In the genomic region with DNA sequence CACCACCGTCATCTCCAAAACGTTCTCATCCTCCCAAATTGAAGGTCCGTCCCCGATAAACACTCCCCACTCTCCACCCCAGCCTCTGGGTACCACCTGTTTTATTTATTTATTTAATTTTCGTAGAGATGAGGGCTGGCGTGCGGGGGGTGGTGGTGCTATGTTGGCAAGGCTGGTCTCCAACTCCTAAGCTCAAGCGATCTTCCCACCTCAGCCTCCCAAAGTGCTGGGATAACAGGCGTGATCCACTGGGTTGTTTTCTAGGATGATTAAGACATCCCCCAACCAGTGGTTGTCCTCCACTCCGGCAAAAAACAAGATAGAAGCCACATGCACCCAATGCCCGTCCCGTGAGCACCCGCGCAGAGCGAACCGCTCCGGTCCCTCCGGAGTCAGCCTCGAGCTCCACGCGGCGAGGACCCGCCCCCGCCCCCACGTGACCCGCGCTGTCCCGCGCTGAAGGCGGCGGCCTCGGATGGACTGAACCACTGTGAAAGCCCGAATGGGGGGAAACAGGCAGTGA, we compare ENCODE assay signal across 1 cellular context.
TF ChIP-seq lines count a peak whose summit lies in the region.

No MANE protein-coding gene starts in this region.

TF ChIP-seq in K562, 482 proteins besides CTCF, POLR2A, EP300 and RAD21 (continued from another document and continues in another):
- TF ChIP-seq, protein P1, sequence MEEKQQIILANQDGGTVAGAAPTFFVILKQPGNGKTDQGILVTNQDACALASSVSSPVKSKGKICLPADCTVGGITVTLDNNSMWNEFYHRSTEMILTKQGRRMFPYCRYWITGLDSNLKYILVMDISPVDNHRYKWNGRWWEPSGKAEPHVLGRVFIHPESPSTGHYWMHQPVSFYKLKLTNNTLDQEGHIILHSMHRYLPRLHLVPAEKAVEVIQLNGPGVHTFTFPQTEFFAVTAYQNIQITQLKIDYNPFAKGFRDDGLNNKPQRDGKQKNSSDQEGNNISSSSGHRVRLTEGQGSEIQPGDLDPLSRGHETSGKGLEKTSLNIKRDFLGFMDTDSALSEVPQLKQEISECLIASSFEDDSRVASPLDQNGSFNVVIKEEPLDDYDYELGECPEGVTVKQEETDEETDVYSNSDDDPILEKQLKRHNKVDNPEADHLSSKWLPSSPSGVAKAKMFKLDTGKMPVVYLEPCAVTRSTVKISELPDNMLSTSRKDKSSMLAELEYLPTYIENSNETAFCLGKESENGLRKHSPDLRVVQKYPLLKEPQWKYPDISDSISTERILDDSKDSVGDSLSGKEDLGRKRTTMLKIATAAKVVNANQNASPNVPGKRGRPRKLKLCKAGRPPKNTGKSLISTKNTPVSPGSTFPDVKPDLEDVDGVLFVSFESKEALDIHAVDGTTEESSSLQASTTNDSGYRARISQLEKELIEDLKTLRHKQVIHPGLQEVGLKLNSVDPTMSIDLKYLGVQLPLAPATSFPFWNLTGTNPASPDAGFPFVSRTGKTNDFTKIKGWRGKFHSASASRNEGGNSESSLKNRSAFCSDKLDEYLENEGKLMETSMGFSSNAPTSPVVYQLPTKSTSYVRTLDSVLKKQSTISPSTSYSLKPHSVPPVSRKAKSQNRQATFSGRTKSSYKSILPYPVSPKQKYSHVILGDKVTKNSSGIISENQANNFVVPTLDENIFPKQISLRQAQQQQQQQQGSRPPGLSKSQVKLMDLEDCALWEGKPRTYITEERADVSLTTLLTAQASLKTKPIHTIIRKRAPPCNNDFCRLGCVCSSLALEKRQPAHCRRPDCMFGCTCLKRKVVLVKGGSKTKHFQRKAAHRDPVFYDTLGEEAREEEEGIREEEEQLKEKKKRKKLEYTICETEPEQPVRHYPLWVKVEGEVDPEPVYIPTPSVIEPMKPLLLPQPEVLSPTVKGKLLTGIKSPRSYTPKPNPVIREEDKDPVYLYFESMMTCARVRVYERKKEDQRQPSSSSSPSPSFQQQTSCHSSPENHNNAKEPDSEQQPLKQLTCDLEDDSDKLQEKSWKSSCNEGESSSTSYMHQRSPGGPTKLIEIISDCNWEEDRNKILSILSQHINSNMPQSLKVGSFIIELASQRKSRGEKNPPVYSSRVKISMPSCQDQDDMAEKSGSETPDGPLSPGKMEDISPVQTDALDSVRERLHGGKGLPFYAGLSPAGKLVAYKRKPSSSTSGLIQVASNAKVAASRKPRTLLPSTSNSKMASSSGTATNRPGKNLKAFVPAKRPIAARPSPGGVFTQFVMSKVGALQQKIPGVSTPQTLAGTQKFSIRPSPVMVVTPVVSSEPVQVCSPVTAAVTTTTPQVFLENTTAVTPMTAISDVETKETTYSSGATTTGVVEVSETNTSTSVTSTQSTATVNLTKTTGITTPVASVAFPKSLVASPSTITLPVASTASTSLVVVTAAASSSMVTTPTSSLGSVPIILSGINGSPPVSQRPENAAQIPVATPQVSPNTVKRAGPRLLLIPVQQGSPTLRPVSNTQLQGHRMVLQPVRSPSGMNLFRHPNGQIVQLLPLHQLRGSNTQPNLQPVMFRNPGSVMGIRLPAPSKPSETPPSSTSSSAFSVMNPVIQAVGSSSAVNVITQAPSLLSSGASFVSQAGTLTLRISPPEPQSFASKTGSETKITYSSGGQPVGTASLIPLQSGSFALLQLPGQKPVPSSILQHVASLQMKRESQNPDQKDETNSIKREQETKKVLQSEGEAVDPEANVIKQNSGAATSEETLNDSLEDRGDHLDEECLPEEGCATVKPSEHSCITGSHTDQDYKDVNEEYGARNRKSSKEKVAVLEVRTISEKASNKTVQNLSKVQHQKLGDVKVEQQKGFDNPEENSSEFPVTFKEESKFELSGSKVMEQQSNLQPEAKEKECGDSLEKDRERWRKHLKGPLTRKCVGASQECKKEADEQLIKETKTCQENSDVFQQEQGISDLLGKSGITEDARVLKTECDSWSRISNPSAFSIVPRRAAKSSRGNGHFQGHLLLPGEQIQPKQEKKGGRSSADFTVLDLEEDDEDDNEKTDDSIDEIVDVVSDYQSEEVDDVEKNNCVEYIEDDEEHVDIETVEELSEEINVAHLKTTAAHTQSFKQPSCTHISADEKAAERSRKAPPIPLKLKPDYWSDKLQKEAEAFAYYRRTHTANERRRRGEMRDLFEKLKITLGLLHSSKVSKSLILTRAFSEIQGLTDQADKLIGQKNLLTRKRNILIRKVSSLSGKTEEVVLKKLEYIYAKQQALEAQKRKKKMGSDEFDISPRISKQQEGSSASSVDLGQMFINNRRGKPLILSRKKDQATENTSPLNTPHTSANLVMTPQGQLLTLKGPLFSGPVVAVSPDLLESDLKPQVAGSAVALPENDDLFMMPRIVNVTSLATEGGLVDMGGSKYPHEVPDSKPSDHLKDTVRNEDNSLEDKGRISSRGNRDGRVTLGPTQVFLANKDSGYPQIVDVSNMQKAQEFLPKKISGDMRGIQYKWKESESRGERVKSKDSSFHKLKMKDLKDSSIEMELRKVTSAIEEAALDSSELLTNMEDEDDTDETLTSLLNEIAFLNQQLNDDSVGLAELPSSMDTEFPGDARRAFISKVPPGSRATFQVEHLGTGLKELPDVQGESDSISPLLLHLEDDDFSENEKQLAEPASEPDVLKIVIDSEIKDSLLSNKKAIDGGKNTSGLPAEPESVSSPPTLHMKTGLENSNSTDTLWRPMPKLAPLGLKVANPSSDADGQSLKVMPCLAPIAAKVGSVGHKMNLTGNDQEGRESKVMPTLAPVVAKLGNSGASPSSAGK (IDR thresholded peaks at IDR 0.05), result peak; percentile 100
- peak in 1 of 2 experiments; percentile 66; a peak in 2 of 4 replicates for TF ChIP-seq HDAC1 (IDR thresholded peaks at IDR 0.05)
- TF ChIP-seq ZNF699 (CRISPR knock-in tag; IDR thresholded peaks at IDR 0.05; ENCODE audit: insufficient replicate concordance), result no peak
- TF ChIP-seq, protein P2, sequence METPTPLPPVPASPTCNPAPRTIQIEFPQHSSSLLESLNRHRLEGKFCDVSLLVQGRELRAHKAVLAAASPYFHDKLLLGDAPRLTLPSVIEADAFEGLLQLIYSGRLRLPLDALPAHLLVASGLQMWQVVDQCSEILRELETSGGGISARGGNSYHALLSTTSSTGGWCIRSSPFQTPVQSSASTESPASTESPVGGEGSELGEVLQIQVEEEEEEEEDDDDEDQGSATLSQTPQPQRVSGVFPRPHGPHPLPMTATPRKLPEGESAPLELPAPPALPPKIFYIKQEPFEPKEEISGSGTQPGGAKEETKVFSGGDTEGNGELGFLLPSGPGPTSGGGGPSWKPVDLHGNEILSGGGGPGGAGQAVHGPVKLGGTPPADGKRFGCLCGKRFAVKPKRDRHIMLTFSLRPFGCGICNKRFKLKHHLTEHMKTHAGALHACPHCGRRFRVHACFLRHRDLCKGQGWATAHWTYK (CRISPR knock-in tag; IDR thresholded peaks at IDR 0.05), result peak; percentile 46; the same call in 1 of the 2 replicates
- peak; percentile 35; the same call in 1 of the 2 replicates for TF ChIP-seq CTBP1 (IDR thresholded peaks at IDR 0.05; ENCODE audit: borderline replicate concordance)
- no peak for TF ChIP-seq NR2C1 (IDR thresholded peaks at IDR 0.05)
- TF ChIP-seq NR2C1 (tag; IDR thresholded peaks at IDR 0.05), result peak; percentile 55
- TF ChIP-seq NR2C2 (CRISPR knock-in tag; IDR thresholded peaks at IDR 0.05), result 0 out of 2 replicates have a peak, but pooled peaks have one; percentile 63
- no peak for TF ChIP-seq NR2C2 (tag; IDR thresholded peaks at IDR 0.05)
- no peak for TF ChIP-seq ZSCAN32 (CRISPR knock-in tag; IDR thresholded peaks at IDR 0.05)
- TF ChIP-seq, protein P3, sequence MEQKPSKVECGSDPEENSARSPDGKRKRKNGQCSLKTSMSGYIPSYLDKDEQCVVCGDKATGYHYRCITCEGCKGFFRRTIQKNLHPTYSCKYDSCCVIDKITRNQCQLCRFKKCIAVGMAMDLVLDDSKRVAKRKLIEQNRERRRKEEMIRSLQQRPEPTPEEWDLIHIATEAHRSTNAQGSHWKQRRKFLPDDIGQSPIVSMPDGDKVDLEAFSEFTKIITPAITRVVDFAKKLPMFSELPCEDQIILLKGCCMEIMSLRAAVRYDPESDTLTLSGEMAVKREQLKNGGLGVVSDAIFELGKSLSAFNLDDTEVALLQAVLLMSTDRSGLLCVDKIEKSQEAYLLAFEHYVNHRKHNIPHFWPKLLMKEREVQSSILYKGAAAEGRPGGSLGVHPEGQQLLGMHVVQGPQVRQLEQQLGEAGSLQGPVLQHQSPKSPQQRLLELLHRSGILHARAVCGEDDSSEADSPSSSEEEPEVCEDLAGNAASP (IDR thresholded peaks at IDR 0.05), result no peak
- no peak for TF ChIP-seq PHTF2 (CRISPR knock-in tag; IDR thresholded peaks at IDR 0.05)
- TF ChIP-seq ZNF584 (CRISPR knock-in tag; IDR thresholded peaks at IDR 0.05; ENCODE audit: low read depth), result peak; percentile 83; the same call in 1 of the 2 replicates
- TF ChIP-seq HNRNPUL1 (IDR thresholded peaks at IDR 0.05; ENCODE audit: low read length), result no peak
- TF ChIP-seq ZNF121 (CRISPR knock-in tag; conservative IDR thresholded peaks at IDR 0.05), result 0 out of 2 replicates have a peak, but pooled peaks have one; percentile 38
- TF ChIP-seq, protein P4, sequence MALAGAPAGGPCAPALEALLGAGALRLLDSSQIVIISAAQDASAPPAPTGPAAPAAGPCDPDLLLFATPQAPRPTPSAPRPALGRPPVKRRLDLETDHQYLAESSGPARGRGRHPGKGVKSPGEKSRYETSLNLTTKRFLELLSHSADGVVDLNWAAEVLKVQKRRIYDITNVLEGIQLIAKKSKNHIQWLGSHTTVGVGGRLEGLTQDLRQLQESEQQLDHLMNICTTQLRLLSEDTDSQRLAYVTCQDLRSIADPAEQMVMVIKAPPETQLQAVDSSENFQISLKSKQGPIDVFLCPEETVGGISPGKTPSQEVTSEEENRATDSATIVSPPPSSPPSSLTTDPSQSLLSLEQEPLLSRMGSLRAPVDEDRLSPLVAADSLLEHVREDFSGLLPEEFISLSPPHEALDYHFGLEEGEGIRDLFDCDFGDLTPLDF (CRISPR knock-in tag; IDR thresholded peaks at IDR 0.05), result peak; percentile 95
- peak; percentile 87; the same call in 1 of the 2 replicates for TF ChIP-seq SP1 (CRISPR knock-in tag; IDR thresholded peaks at IDR 0.05)
- TF ChIP-seq, protein P5, sequence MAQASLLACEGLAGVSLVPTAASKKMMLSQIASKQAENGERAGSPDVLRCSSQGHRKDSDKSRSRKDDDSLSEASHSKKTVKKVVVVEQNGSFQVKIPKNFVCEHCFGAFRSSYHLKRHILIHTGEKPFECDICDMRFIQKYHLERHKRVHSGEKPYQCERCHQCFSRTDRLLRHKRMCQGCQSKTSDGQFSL (CRISPR knock-in tag; IDR thresholded peaks at IDR 0.05), result peak; percentile 78; the same call in 1 of the 2 replicates
- TF ChIP-seq, protein P5 (tag; IDR thresholded peaks at IDR 0.05), result no peak
- peak; percentile 78 for TF ChIP-seq POLR2B (IDR thresholded peaks at IDR 0.05; ENCODE audit: low read depth, partially characterized antibody)
- TF ChIP-seq, protein P6, sequence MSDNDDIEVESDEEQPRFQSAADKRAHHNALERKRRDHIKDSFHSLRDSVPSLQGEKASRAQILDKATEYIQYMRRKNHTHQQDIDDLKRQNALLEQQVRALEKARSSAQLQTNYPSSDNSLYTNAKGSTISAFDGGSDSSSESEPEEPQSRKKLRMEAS (CRISPR knock-in tag; IDR thresholded peaks at IDR 0.05), result peak; percentile 100
- no peak for TF ChIP-seq BMI1 (IDR thresholded peaks at IDR 0.05; ENCODE audit: low read length)
- TF ChIP-seq ILF3 (IDR thresholded peaks at IDR 0.05; ENCODE audit: borderline replicate concordance), result no peak
- peak; percentile 69 for TF ChIP-seq SMAD1 (IDR thresholded peaks at IDR 0.05; ENCODE audit: low read depth, low read length, partially characterized antibody)
- TF ChIP-seq ZNF696 (CRISPR knock-in tag; conservative IDR thresholded peaks at IDR 0.05), result no peak
- 0 out of 2 replicates have a peak, but pooled peaks have one; percentile 36 for TF ChIP-seq HCFC1 (IDR thresholded peaks at IDR 0.05; ENCODE audit: low read depth, low read length)
- TF ChIP-seq RNF2 (IDR thresholded peaks at IDR 0.05), result peak; percentile 95
- TF ChIP-seq ZNF253 (CRISPR knock-in tag; conservative IDR thresholded peaks at IDR 0.05), result no peak
- TF ChIP-seq SUPT5H (IDR thresholded peaks at IDR 0.05), result peak; percentile 84
- TF ChIP-seq, protein P7, sequence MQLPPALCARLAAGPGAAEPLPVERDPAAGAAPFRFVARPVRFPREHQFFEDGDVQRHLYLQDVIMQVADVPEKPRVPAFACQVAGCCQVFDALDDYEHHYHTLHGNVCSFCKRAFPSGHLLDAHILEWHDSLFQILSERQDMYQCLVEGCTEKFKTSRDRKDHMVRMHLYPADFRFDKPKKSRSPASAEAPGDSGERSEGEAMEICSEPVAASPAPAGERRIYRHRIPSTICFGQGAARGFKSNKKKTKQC (CRISPR knock-in tag; IDR thresholded peaks at IDR 0.05), result peak; percentile 99
- TF ChIP-seq EZH2 (IDR thresholded peaks at IDR 0.05; ENCODE audit: borderline replicate concordance, low read depth, low read length), result no peak
- no peak for TF ChIP-seq ZNF77 (CRISPR knock-in tag; IDR thresholded peaks at IDR 0.05)
- peak; percentile 98 for TF ChIP-seq EGR1 (conservative IDR thresholded peaks at IDR 0.05)
- no peak; the same call in 1 of the 2 replicates for TF ChIP-seq TOE1 (IDR thresholded peaks at IDR 0.05; ENCODE audit: borderline replicate concordance)
- no peak for TF ChIP-seq TOE1 (CRISPR knock-in tag; IDR thresholded peaks at IDR 0.05; ENCODE audit: borderline replicate concordance, low read depth)
- no peak for TF ChIP-seq NFRKB (IDR thresholded peaks at IDR 0.05; ENCODE audit: low read depth)
- TF ChIP-seq FOXK2 (conservative IDR thresholded peaks at IDR 0.05 in 1 of 2, IDR thresholded peaks at IDR 0.05 in 1 of 2; ENCODE audit: low read depth in 2 of 2), result peak in 1 of 2 experiments; percentile 15; a peak in 1 of 4 replicates
- TF ChIP-seq ZNF583 (CRISPR knock-in tag; IDR thresholded peaks at IDR 0.05), result peak; percentile 86; the same call in 1 of the 2 replicates
- TF ChIP-seq IRF2 (CRISPR knock-in tag; IDR thresholded peaks at IDR 0.05), result no peak
- TF ChIP-seq RBM34 (IDR thresholded peaks at IDR 0.05; ENCODE audit: borderline replicate concordance, insufficient read depth, low read length), result no peak
- TF ChIP-seq MCM7 (IDR thresholded peaks at IDR 0.05), result no peak
- no peak for TF ChIP-seq DDX20 (tag; IDR thresholded peaks at IDR 0.05; ENCODE audit: low read depth)
- peak; percentile 96 for TF ChIP-seq ZNF232 (CRISPR knock-in tag; IDR thresholded peaks at IDR 0.05)
- no peak for TF ChIP-seq SP2 (IDR thresholded peaks at IDR 0.05; ENCODE audit: extremely low read depth, low read depth, low read length, poor library complexity, severe bottlenecking)
- TF ChIP-seq, protein P8, sequence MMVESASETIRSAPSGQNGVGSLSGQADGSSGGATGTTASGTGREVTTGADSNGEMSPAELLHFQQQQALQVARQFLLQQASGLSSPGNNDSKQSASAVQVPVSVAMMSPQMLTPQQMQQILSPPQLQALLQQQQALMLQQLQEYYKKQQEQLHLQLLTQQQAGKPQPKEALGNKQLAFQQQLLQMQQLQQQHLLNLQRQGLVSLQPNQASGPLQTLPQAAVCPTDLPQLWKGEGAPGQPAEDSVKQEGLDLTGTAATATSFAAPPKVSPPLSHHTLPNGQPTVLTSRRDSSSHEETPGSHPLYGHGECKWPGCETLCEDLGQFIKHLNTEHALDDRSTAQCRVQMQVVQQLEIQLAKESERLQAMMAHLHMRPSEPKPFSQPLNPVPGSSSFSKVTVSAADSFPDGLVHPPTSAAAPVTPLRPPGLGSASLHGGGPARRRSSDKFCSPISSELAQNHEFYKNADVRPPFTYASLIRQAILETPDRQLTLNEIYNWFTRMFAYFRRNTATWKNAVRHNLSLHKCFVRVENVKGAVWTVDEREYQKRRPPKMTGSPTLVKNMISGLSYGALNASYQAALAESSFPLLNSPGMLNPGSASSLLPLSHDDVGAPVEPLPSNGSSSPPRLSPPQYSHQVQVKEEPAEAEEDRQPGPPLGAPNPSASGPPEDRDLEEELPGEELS (CRISPR knock-in tag; IDR thresholded peaks at IDR 0.05; ENCODE audit: borderline replicate concordance), result peak; percentile 97
- no peak for TF ChIP-seq MTA1 (IDR thresholded peaks at IDR 0.05; ENCODE audit: borderline replicate concordance)
